1 cellular context compared by ENCODE assay signal in the genomic region with DNA sequence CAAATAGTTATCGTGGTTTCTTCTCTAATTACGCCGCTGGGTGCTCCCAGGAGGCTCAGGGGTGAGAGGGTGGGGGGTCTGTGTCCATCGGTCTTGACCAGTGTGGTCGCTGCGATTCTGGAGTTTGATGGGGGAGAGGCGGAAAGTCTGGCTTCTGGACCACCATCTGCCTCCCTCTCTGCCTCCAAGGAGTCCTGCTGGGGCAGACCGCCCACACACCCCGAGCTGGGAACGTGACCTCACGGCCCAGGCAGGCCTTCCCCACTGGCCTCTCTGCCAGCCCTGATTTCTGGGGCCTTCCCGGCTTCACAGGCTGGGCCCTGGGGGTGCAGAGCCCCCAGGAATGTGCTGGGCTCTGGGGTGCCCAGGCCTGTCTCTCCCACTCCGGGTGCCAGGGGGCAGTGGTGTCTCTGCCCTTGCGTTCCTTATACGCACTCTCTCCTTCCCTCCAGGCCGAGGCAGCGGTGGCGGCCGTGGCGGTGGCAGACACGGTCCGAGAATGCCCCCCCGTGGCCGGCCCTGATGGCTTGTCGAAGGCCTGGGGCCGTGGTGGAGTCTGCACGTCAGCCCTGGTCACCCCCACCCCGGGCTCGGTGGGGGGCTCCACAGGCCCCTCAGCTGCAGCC.
TF ChIP-seq lines count a peak whose summit lies in the region.

No MANE protein-coding gene starts in this region.

TF ChIP-seq in HepG2, 621 proteins besides CTCF, POLR2A, EP300 and RAD21:
- TF ChIP-seq KAT2B (IDR thresholded peaks at IDR 0.05; ENCODE audit: borderline replicate concordance, low read depth, low read length) (no peak), MEIS1 (CRISPR knock-in tag; IDR thresholded peaks at IDR 0.05; ENCODE audit: borderline replicate concordance) (no peak), STAG1 (CRISPR knock-in tag; IDR thresholded peaks at IDR 0.05) (peak; percentile 35; the same call in 1 of the 2 replicates), TBP (CRISPR knock-in tag; IDR thresholded peaks at IDR 0.05) (no peak), ZNF510 (CRISPR knock-in tag; IDR thresholded peaks at IDR 0.05; ENCODE audit: low read depth) (no peak)
- TF ChIP-seq, protein P1, sequence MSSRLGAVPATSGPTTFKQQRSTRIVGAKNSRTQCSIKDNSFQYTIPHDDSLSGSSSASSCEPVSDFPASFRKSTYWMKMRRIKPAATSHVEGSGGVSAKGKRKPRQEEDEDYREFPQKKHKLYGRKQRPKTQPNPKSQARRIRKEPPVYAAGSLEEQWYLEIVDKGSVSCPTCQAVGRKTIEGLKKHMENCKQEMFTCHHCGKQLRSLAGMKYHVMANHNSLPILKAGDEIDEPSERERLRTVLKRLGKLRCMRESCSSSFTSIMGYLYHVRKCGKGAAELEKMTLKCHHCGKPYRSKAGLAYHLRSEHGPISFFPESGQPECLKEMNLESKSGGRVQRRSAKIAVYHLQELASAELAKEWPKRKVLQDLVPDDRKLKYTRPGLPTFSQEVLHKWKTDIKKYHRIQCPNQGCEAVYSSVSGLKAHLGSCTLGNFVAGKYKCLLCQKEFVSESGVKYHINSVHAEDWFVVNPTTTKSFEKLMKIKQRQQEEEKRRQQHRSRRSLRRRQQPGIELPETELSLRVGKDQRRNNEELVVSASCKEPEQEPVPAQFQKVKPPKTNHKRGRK (CRISPR knock-in tag; IDR thresholded peaks at IDR 0.05): no peak
